ENCODE assay signal across 16 cellular contexts in genomic region chrX:39528161-39528560, GRCh38.
DNase-seq lines count a peak whose midpoint lies in the region; ATAC-seq and TF ChIP-seq lines count a peak whose summit lies in the region.
"Had no signal": no experiment of that assay in that cellular context is flagged by ENCODE, and none has a peak within 500 bp of the region (broad histone marks: within the 10 kb centered on the region; RNA-seq: fewer than 3 reads in every experiment).

No MANE protein-coding gene starts in this region.

- no peaks in the 10 kb centered on the region for H3K27me3 ChIP-seq in tibial artery
- H3K27me3 ChIP-seq: BLaER1 had no signal

- H3K4me3 ChIP-seq in tibial artery, result no peak overlapping the region
- H3K4me3 ChIP-seq: BLaER1, HAP-1 had no signal

- no peaks in the 10 kb centered on the region for H3K4me1 ChIP-seq in tibial artery
- H3K4me1 ChIP-seq: BLaER1, HAP-1 had no signal

- intact Hi-C loops in tibial artery (cut with DNase I; ENCODE audit: low total_unique reads), result no loop called here

- peak; percentile 34 for DNase-seq in NCI-H2171 treated with DMSO at 0.1 percent for 48 hours (lab: John Stamatoyannopoulos, UW)
- no peak for DNase-seq in NCI-H2171 (lab: John Stamatoyannopoulos, UW)
- DNase-seq in NCI-H82 treated with DMSO at 0.1 percent for 48 hours (lab: John Stamatoyannopoulos, UW; ENCODE audit: unreplicated experiment), result peak; percentile 63
- peak; percentile 4 for DNase-seq in cerebellum (ENCODE audit: low spot score)
- no peak for DNase-seq in tibial artery
- DNase-seq in stimulated activated CD4-positive, alpha-beta T cell treated with anti-CD3 and anti-CD28 coated beads, Interleukin-2, amount 100 ng/mL, for 48 hours, result no peak
- DNase-seq: 8988T; AML-193; CD4-positive, CD25-positive, alpha-beta regulatory T cell; DMS79; GOT3; HFFc6 had no signal

- peaks cover 0 to 13% (median 10%) of the 10 kb centered on the region in 3 donors for H3K9me3 ChIP-seq in tibial artery
- H3K9me3 ChIP-seq: HAP-1 had no signal

- no peak for ATAC-seq in HG02642 (IDR thresholded peaks at IDR 0.05; ENCODE audit: poor library complexity, unreplicated experiment)
- ATAC-seq: HepG2 had no signal

- no peaks in the 10 kb centered on the region for H3K36me3 ChIP-seq in tibial artery
- H3K36me3 ChIP-seq: BLaER1, HAP-1 had no signal

- TF ChIP-seq CTCF in tibial artery (IDR thresholded peaks at IDR 0.05), result no peak

- H3K27ac ChIP-seq in tibial artery, result no peak overlapping the region
- H3K27ac ChIP-seq: BLaER1 had no signal

Comparison
In these comparisons a context has a peak if more than half of its experiments do, and no peak if none do; other contexts are left out.
1. DNase-seq: peak in NCI-H2171 treated with DMSO at 0.1 percent for 48 hours (single experiment), NCI-H82 treated with DMSO at 0.1 percent for 48 hours (single experiment) and cerebellum (single experiment); none in NCI-H2171 (single experiment), tibial artery (0 of 2) and stimulated activated CD4-positive, alpha-beta T cell treated with anti-CD3 and anti-CD28 coated beads, Interleukin-2, amount 100 ng/mL, for 48 hours (0 of 2).